Comparison of ENCODE assay signal across 15 cellular contexts in genomic region chr12:56286044-56286830, GRCh38. TPM values are rescaled to one million over a fixed set of nuclear protein-coding genes. Genes with fewer than 3 reads are reported as not detected.
DNase-seq lines count a peak whose midpoint lies in the region; ATAC-seq and TF ChIP-seq lines count a peak whose summit lies in the region.
"Had no signal": no experiment of that assay in that cellular context is flagged by ENCODE, and none has a peak within 500 bp of the region (broad histone marks: within the 10 kb centered on the region; RNA-seq: fewer than 3 reads in every experiment).

No MANE protein-coding gene starts in this region.

- peak overlapping the region; percentile 81 for H3K27ac Mint-ChIP-seq in activated T-cell treated with anti-CD3 and anti-CD28 coated beads, Interleukin-2, amount 50 U/mL, for 24 hours
- peak overlapping the region; percentile 62 for H3K27ac Mint-ChIP-seq in activated T-helper 1 cell treated with anti-CD3 and anti-CD28 coated beads, Interleukin-12 subunit alpha, Interleukin-12 subunit beta, Interleukin-2, Interleukin-4 antibody, amounts not matched to agents 30 ng/mL and 10 ng/mL and 1 ng/mL, durations not matched to agents 14 hours and 24 hours and 36 hours

- no peaks in the 10 kb centered on the region for H3K27me3 Mint-ChIP-seq in activated T-cell treated with anti-CD3 and anti-CD28 coated beads, Interleukin-2, amount 50 U/mL, for 24 hours
- no peaks in the 10 kb centered on the region for H3K27me3 Mint-ChIP-seq in activated T-helper 1 cell treated with anti-CD3 and anti-CD28 coated beads, Interleukin-12 subunit alpha, Interleukin-12 subunit beta, Interleukin-2, Interleukin-4 antibody, amounts not matched to agents 30 ng/mL and 10 ng/mL and 1 ng/mL, durations not matched to agents 14 hours and 24 hours and 36 hours (ENCODE audit: insufficient read depth)

- intact Hi-C loops in activated T-helper 1 cell treated with anti-CD3 and anti-CD28 coated beads, Interleukin-12 subunit alpha, Interleukin-12 subunit beta, Interleukin-2, Interleukin-4 antibody, amounts not matched to agents 30 ng/mL and 10 ng/mL and 1 ng/mL, durations not matched to agents 14 hours and 24 hours and 36 hours (cut with micrococcal nuclease) = no loop called here
- intact Hi-C loops in left lung (cut with DNase I) = no loop called here

- no peak for TF ChIP-seq CTCF in left lung (IDR thresholded peaks at IDR 0.05)

- peaks cover 26% of the 10 kb centered on the region for H3K4me1 Mint-ChIP-seq in activated T-cell treated with anti-CD3 and anti-CD28 coated beads, Interleukin-2, amount 50 U/mL, for 24 hours (ENCODE audit: low read depth)
- H3K4me1 Mint-ChIP-seq in activated T-helper 1 cell treated with anti-CD3 and anti-CD28 coated beads, Interleukin-12 subunit alpha, Interleukin-12 subunit beta, Interleukin-2, Interleukin-4 antibody, amounts not matched to agents 30 ng/mL and 10 ng/mL and 1 ng/mL, durations not matched to agents 14 hours and 24 hours and 36 hours (ENCODE audit: low read depth) = peaks cover 15% of the 10 kb centered on the region

- ATAC-seq in left lung = peak; percentile 59

- H3K9me3 ChIP-seq in left lung = no peaks in the 10 kb centered on the region
- H3K9me3 ChIP-seq: esophagus muscularis mucosa, Peyer's patch, stomach had no signal

- H3K27me3 ChIP-seq in left lung = no peaks in the 10 kb centered on the region
- H3K27me3 ChIP-seq: esophagus muscularis mucosa, Peyer's patch, stomach had no signal

- peaks cover 87% of the 10 kb centered on the region for H3K36me3 Mint-ChIP-seq in activated T-cell treated with anti-CD3 and anti-CD28 coated beads, Interleukin-2, amount 50 U/mL, for 24 hours (ENCODE audit: low read depth)
- H3K36me3 Mint-ChIP-seq in activated T-helper 1 cell treated with anti-CD3 and anti-CD28 coated beads, Interleukin-12 subunit alpha, Interleukin-12 subunit beta, Interleukin-2, Interleukin-4 antibody, amounts not matched to agents 30 ng/mL and 10 ng/mL and 1 ng/mL, durations not matched to agents 14 hours and 24 hours and 36 hours (ENCODE audit: low read depth) = peaks cover 40% of the 10 kb centered on the region

- peak overlapping the region in 1 of 2 donors; percentile 59 for H3K27ac ChIP-seq in left lung
- H3K27ac ChIP-seq: Peyer's patch had no signal

- peaks cover 0 to 40% of the 10 kb centered on the region in 2 donors for H3K4me1 ChIP-seq in left lung

- H3K4me3 ChIP-seq in left lung = no peak overlapping the region
- H3K4me3 ChIP-seq: esophagus muscularis mucosa, Peyer's patch, stomach had no signal

- peaks cover 0 to 68% of the 10 kb centered on the region in 2 donors for H3K36me3 ChIP-seq in left lung

- H3K9me3 Mint-ChIP-seq in activated T-cell treated with anti-CD3 and anti-CD28 coated beads, Interleukin-2, amount 50 U/mL, for 24 hours = no peaks in the 10 kb centered on the region
- no peaks in the 10 kb centered on the region for H3K9me3 Mint-ChIP-seq in activated T-helper 1 cell treated with anti-CD3 and anti-CD28 coated beads, Interleukin-12 subunit alpha, Interleukin-12 subunit beta, Interleukin-2, Interleukin-4 antibody, amounts not matched to agents 30 ng/mL and 10 ng/mL and 1 ng/mL, durations not matched to agents 14 hours and 24 hours and 36 hours

- DNase-seq in activated T-cell treated with anti-CD3 and anti-CD28 coated beads, Interleukin-2, amount 50 U/mL, for 24 hours = no peak
- no peak for DNase-seq in activated T-cell treated with anti-CD3 and anti-CD28 coated beads for 4 hours
- no peak for DNase-seq in activated T-helper 1 cell treated with anti-CD3 and anti-CD28 coated beads, Interleukin-12 subunit alpha, Interleukin-12 subunit beta, Interleukin-2, Interleukin-4 antibody, amounts not matched to agents 30 ng/mL and 10 ng/mL and 1 ng/mL, durations not matched to agents 14 hours and 24 hours and 36 hours (ENCODE audit: low spot score)
- no peak for DNase-seq in left lung
- peak; percentile 61 for DNase-seq in renal cortical epithelial cell (ENCODE audit: low read depth)
- DNase-seq in HCEC 1CT = no peak
- DNase-seq in occipital lobe (lab: John Stamatoyannopoulos, UW) = no peak
- DNase-seq in NCI-H510A treated with DMSO at 0.1 percent for 48 hours (lab: John Stamatoyannopoulos, UW) = no peak
- DNase-seq: activated CD8-positive, alpha-beta memory T cell treated with anti-CD3 and anti-CD28 coated beads for 24 hours; hypothalamus; NCI-H1048; NCI-H774; Peyer's patch; stomach had no signal

- no peak overlapping the region for H3K4me3 Mint-ChIP-seq in activated T-cell treated with anti-CD3 and anti-CD28 coated beads, Interleukin-2, amount 50 U/mL, for 24 hours
- H3K4me3 Mint-ChIP-seq in activated T-helper 1 cell treated with anti-CD3 and anti-CD28 coated beads, Interleukin-12 subunit alpha, Interleukin-12 subunit beta, Interleukin-2, Interleukin-4 antibody, amounts not matched to agents 30 ng/mL and 10 ng/mL and 1 ng/mL, durations not matched to agents 14 hours and 24 hours and 36 hours = no peak overlapping the region

RNA-seq across cellular contexts. Expression of gene CS, which starts 13.9 kb away (rescaled TPM):
- total RNA-seq in activated T-helper 1 cell treated with anti-CD3 and anti-CD28 coated beads, Interleukin-12 subunit alpha, Interleukin-12 subunit beta, Interleukin-2, Interleukin-4 antibody, amounts not matched to agents 30 ng/mL and 10 ng/mL and 1 ng/mL, durations not matched to agents 14 hours and 24 hours and 36 hours = 269 and 280 TPM in 2 replicates
- 100 to 1,000 TPM; 193 to 213 TPM for total RNA-seq in left lung
- 141 and 259 TPM in 2 replicates for total RNA-seq in renal cortical epithelial cell
- 90.9 TPM for total RNA-seq in occipital lobe

RNA-seq across cellular contexts. Expression of gene COQ10A, which starts 19.5 kb away (rescaled TPM):
- 17.8 and 18.0 TPM in 2 replicates for total RNA-seq in activated T-helper 1 cell treated with anti-CD3 and anti-CD28 coated beads, Interleukin-12 subunit alpha, Interleukin-12 subunit beta, Interleukin-2, Interleukin-4 antibody, amounts not matched to agents 30 ng/mL and 10 ng/mL and 1 ng/mL, durations not matched to agents 14 hours and 24 hours and 36 hours
- total RNA-seq in left lung (10 to 100 TPM in 1 of 2 donors, 1 to 10 TPM in 1; 9.4 to 10.9 TPM), renal cortical epithelial cell (7.5 and 11.2 TPM in 2 replicates), occipital lobe (12.9 TPM)

RNA-seq across cellular contexts. Expression of gene ANKRD52, which starts 28.1 kb away (rescaled TPM):
- 71.0 and 83.9 TPM in 2 replicates for total RNA-seq in activated T-helper 1 cell treated with anti-CD3 and anti-CD28 coated beads, Interleukin-12 subunit alpha, Interleukin-12 subunit beta, Interleukin-2, Interleukin-4 antibody, amounts not matched to agents 30 ng/mL and 10 ng/mL and 1 ng/mL, durations not matched to agents 14 hours and 24 hours and 36 hours
- 10 to 100 TPM; 33.3 to 39.3 TPM for total RNA-seq in left lung
- 27.8 and 76.4 TPM in 2 replicates for total RNA-seq in renal cortical epithelial cell
- 9.2 TPM for total RNA-seq in occipital lobe

RNA-seq across cellular contexts. Expression of gene CNPY2, which starts 29.6 kb away (rescaled TPM):
- total RNA-seq in activated T-helper 1 cell treated with anti-CD3 and anti-CD28 coated beads, Interleukin-12 subunit alpha, Interleukin-12 subunit beta, Interleukin-2, Interleukin-4 antibody, amounts not matched to agents 30 ng/mL and 10 ng/mL and 1 ng/mL, durations not matched to agents 14 hours and 24 hours and 36 hours = 170 and 172 TPM in 2 replicates
- total RNA-seq in left lung (100 to 1,000 TPM; 135 to 152 TPM), renal cortical epithelial cell (91.2 and 137 TPM in 2 replicates), occipital lobe (40.4 TPM)

RNA-seq across cellular contexts. Expression of gene PAN2, which starts 47.6 kb away (rescaled TPM):
- 20.9 and 21.3 TPM in 2 replicates for total RNA-seq in activated T-helper 1 cell treated with anti-CD3 and anti-CD28 coated beads, Interleukin-12 subunit alpha, Interleukin-12 subunit beta, Interleukin-2, Interleukin-4 antibody, amounts not matched to agents 30 ng/mL and 10 ng/mL and 1 ng/mL, durations not matched to agents 14 hours and 24 hours and 36 hours
- total RNA-seq in left lung (10 to 100 TPM; 49.9 to 58.4 TPM), renal cortical epithelial cell (5.6 and 22.7 TPM in 2 replicates), occipital lobe (29.9 TPM)
